In genomic region chr11:69874984-69875673, GRCh38 we compare ENCODE assay signal across 30 cellular contexts. TPM values are rescaled to one million over a fixed set of nuclear protein-coding genes. Genes with fewer than 3 reads are reported as not detected.
DNase-seq lines count a peak whose midpoint lies in the region; ATAC-seq, FAIRE-seq and TF ChIP-seq lines count a peak whose summit lies in the region.
"Had no signal": no experiment of that assay in that cellular context is flagged by ENCODE, and none has a peak within 500 bp of the region (broad histone marks: within the 10 kb centered on the region; RNA-seq: fewer than 3 reads in every experiment).

No MANE protein-coding gene starts in this region.

- no peaks in the 10 kb centered on the region for H3K9me3 ChIP-seq in SK-N-SH
- H3K9me3 ChIP-seq in HepG2 (ENCODE audit: low read length) = no peaks in the 10 kb centered on the region
- H3K9me3 ChIP-seq in sigmoid colon = no peaks in the 10 kb centered on the region
- H3K9me3 ChIP-seq: body of pancreas had no signal

- H3K4me2 ChIP-seq in SK-N-SH (no peak overlapping the region), HepG2 (ENCODE audit: low read depth, low read length) (no peak overlapping the region)
- H3K4me2 ChIP-seq: hepatocyte had no signal

- TF ChIP-seq CTCF in SK-N-SH (IDR thresholded peaks at IDR 0.05) (no peak), HepG2 (CRISPR knock-in tag; IDR thresholded peaks at IDR 0.05) (no peak), sigmoid colon (IDR thresholded peaks at IDR 0.05) (no peak)

- CTCF ChIA-PET in SK-N-SH (lab: Yijun Ruan, JAX) = interaction anchor here (0.9 to 3.0 kb wide), 3 partner anchors 14 to 317 kb away, joined by 3 to 10 read pairs (median 3); no protein-coding TSS in a partner anchor
- CTCF ChIA-PET in HepG2 (lab: Yijun Ruan, JAX; ENCODE audit: low intra/inter-chr PET ratio, low total read pairs) = no interaction called here

- H2AFZ ChIP-seq in SK-N-SH (ENCODE audit: low read depth) (no peak overlapping the region), HepG2 (ENCODE audit: low read length) (no peak overlapping the region)
- H2AFZ ChIP-seq: hepatocyte had no signal

- H3K36me3 ChIP-seq in SK-N-SH (replicated peaks in 1 of 2; ENCODE audit: control insufficient read depth in 1 of 2, insufficient read depth in 2 of 2, low read length in 1 of 2) (no peaks in the 10 kb centered on the region), HepG2 (replicated peaks in 1 of 2; ENCODE audit: control insufficient read depth in 1 of 2, insufficient read depth in 2 of 2, low read length in 2 of 2) (no peaks in the 10 kb centered on the region), sigmoid colon (no peaks in the 10 kb centered on the region)
- H3K36me3 ChIP-seq: esophagus muscularis mucosa had no signal

- FAIRE-seq in HepG2 (lab: Jason Lieb, UNC) = no peak
- FAIRE-seq: frontal cortex had no signal

- TF ChIP-seq RAD21 in SK-N-SH (IDR thresholded peaks at IDR 0.05; ENCODE audit: low read length) = no peak
- no peak for TF ChIP-seq RAD21 in HepG2 (CRISPR knock-in tag; IDR thresholded peaks at IDR 0.05)

- no peak overlapping the region for H3K27ac ChIP-seq in SK-N-SH (ENCODE audit: low read depth in 2 of 2, low read length in 1 of 2)
- no peak overlapping the region for H3K27ac ChIP-seq in HepG2 (ENCODE audit: extremely low read length, insufficient read depth, low read length)
- H3K27ac ChIP-seq in sigmoid colon = no peak overlapping the region
- H3K27ac ChIP-seq: 22Rv1, body of pancreas, esophagus muscularis mucosa, hepatocyte, RWPE1 had no signal

- H3K79me2 ChIP-seq in SK-N-SH (ENCODE audit: insufficient read depth) (no peaks in the 10 kb centered on the region), HepG2 (ENCODE audit: insufficient read depth, low read length) (no peaks in the 10 kb centered on the region)
- H3K79me2 ChIP-seq: hepatocyte had no signal

- in situ Hi-C loops in HepG2 (cut with HindIII; ENCODE audit: extremely low pct_ligation_motif_present, low pct_unique_long_range_greater_than_20kb) = no loop called here

- POLR2A ChIA-PET in SK-N-SH (lab: Yijun Ruan, JAX) = no interaction called here
- POLR2A ChIA-PET in HepG2 (lab: Yijun Ruan, JAX) = no interaction called here

- intact Hi-C loops in HepG2 (cut with micrococcal nuclease; ENCODE audit: unreplicated experiment) = no loop called here
- intact Hi-C loops in sigmoid colon (cut with DNase I) = no loop called here

- no peaks in the 10 kb centered on the region for H3K9me2 ChIP-seq in SK-N-SH

- ATAC-seq in SK-N-SH treated with all-trans-retinoic acid at 6 μM for 48 hours = no peak
- ATAC-seq in HepG2 = no peak
- ATAC-seq: activated naive CD8-positive, alpha-beta T cell treated with anti-CD3 and anti-CD28 coated beads, Interleukin-2, amount 50 U/mL, for 24 hours; body of pancreas had no signal

- H3K9ac ChIP-seq in SK-N-SH = no peak overlapping the region
- no peak overlapping the region for H3K9ac ChIP-seq in HepG2 (ENCODE audit: insufficient read depth, low read depth, low read length)

- TF ChIP-seq EP300 in SK-N-SH (IDR thresholded peaks at IDR 0.05; ENCODE audit: borderline replicate concordance in 1 of 2, low read depth in 1 of 2, low read length in 1 of 2) (no peak), HepG2 (IDR thresholded peaks at IDR 0.05; ENCODE audit: low read depth in 2 of 2, low read length in 2 of 2) (no peak), HepG2 (CRISPR knock-in tag; IDR thresholded peaks at IDR 0.05; ENCODE audit: borderline replicate concordance) (no peak), sigmoid colon (IDR thresholded peaks at IDR 0.05) (no peak)

- H4K20me1 ChIP-seq in SK-N-SH (ENCODE audit: insufficient read depth) (no peaks in the 10 kb centered on the region), HepG2 (ENCODE audit: insufficient read depth, low read length) (no peaks in the 10 kb centered on the region)

- peak; percentile 13 for DNase-seq in SK-N-SH
- peak; percentile 3 for DNase-seq in activated CD8-positive, alpha-beta memory T cell treated with anti-CD3 and anti-CD28 coated beads, Interleukin-2, amount 50 U/mL, for 4 hours
- no peak for DNase-seq in HepG2 (ENCODE audit: low spot score)
- peak; percentile 36 for DNase-seq in sigmoid colon
- no peak for DNase-seq in OCI-M2 (lab: John Stamatoyannopoulos, UW; ENCODE audit: unreplicated experiment)
- DNase-seq in CD1c-positive myeloid dendritic cell (ENCODE audit: extremely low spot score) = no peak
- DNase-seq in GF-D8 (lab: John Stamatoyannopoulos, UW) = no peak
- DNase-seq: activated CD4-positive, alpha-beta T cell treated with anti-CD3 and anti-CD28 coated beads, Interleukin-2, amount 50 U/mL, for 1 hour; activated naive CD8-positive, alpha-beta T cell treated with anti-CD3 and anti-CD28 coated beads, Interleukin-2, amount 50 U/mL, for 24 hours; DMS 273 treated with DMSO at 0.1 percent for 48 hours; HFFc6; immature natural killer cell; NCI-H2081; NCI-H226; NCI-H748 treated with DMSO at 0.1 percent for 48 hours; stimulated activated CD4-positive, alpha-beta T cell treated with anti-CD3 and anti-CD28 coated beads, Interleukin-12 subunit alpha, Interleukin-12 subunit beta, amount 100 ng/mL, for 4 hours; stimulated activated CD4-positive, alpha-beta T cell treated with anti-CD3 and anti-CD28 coated beads, Interleukin-4, amount 100 ng/mL, for 4 hours; stimulated activated naive CD4-positive, alpha-beta T cell had no signal

- WGBS in SK-N-SH (ENCODE audit: low lambda C conversion rate) = 55% methylated on average over 17 of the region's 22 CpGs
- WGBS in HepG2 (ENCODE audit: low lambda C conversion rate) = 32% methylated on average over 12 of the region's 22 CpGs
- 61 to 65% methylated on average over 22 of the region's 22 CpGs for WGBS in sigmoid colon, 2 donors

- H3K27me3 ChIP-seq in SK-N-SH (ENCODE audit: insufficient read depth) (no peaks in the 10 kb centered on the region), HepG2 (ENCODE audit: control insufficient read depth in 1 of 2, insufficient read depth in 2 of 2, low read length in 2 of 2) (peaks cover 13 to 30% of the 10 kb centered on the region in 2 experiments; a peak in 4 of 5 replicates), sigmoid colon (no peaks in the 10 kb centered on the region)
- H3K27me3 ChIP-seq: body of pancreas, hepatocyte had no signal

- H3K4me1 ChIP-seq in SK-N-SH (ENCODE audit: control insufficient read depth in 1 of 2, insufficient read depth in 2 of 2, low read depth in 1 of 2, low read length in 1 of 2) (peaks cover 0 to 9% of the 10 kb centered on the region in 2 experiments; a peak in 1 of 4 replicates), HepG2 (ENCODE audit: insufficient read depth, low read length) (no peaks in the 10 kb centered on the region), sigmoid colon (peaks cover 0 to 4% (median 0%) of the 10 kb centered on the region in 4 donors)
- H3K4me1 ChIP-seq: body of pancreas, esophagus muscularis mucosa had no signal

- H3F3A ChIP-seq in SK-N-SH (replicated peaks; ENCODE audit: insufficient read depth) = no peaks in the 10 kb centered on the region

- no peak overlapping the region for H3K4me3 ChIP-seq in SK-N-SH (ENCODE audit: low read depth in 2 of 2, low read length in 1 of 2)
- H3K4me3 ChIP-seq in HepG2 (replicated peaks in 1 of 3; ENCODE audit: insufficient read depth in 1 of 3, low read depth in 2 of 3, low read length in 3 of 3) = no peak overlapping the region
- no peak overlapping the region for H3K4me3 ChIP-seq in sigmoid colon
- H3K4me3 ChIP-seq: body of pancreas, esophagus muscularis mucosa, hepatocyte had no signal

- BruUV-seq in HepG2 (replicated peaks; lab: Mats Ljungman, UMichigan) = no TSS peak

- TF ChIP-seq POLR2A in HepG2 (IDR thresholded peaks at IDR 0.05; ENCODE audit: insufficient read depth in 1 of 2, low read depth in 2 of 2, low read length in 2 of 2) = no peak
- TF ChIP-seq POLR2A in sigmoid colon (IDR thresholded peaks at IDR 0.05) = no peak

TF ChIP-seq in SK-N-SH, 30 proteins besides CTCF, POLR2A, EP300 and RAD21 (continues in another document):
- TF ChIP-seq NFIC (IDR thresholded peaks at IDR 0.05; ENCODE audit: borderline replicate concordance) = no peak

TF ChIP-seq in SK-N-SH treated with all-trans-retinoic acid at 6 μM for 48 hours, 23 proteins besides CTCF, POLR2A, EP300 and RAD21 (continues in another document):
- TF ChIP-seq ZNF70 (CRISPR knock-in tag; IDR thresholded peaks at IDR 0.05) (no peak), RARB (CRISPR knock-in tag; IDR thresholded peaks at IDR 0.05) (no peak), BACH2 (CRISPR knock-in tag; IDR thresholded peaks at IDR 0.05; ENCODE audit: borderline replicate concordance) (no peak)

TF ChIP-seq in HepG2, 621 proteins besides CTCF, POLR2A, EP300 and RAD21:
- 0 out of 2 replicates have a peak, but pooled peaks have one; percentile 3 for TF ChIP-seq EZH2 (conservative IDR thresholded peaks at IDR 0.05; ENCODE audit: low read depth, low read length)
- no peak for TF ChIP-seq MTF2 (CRISPR knock-in tag; IDR thresholded peaks at IDR 0.05; ENCODE audit: borderline replicate concordance)

RNA-seq across cellular contexts. Expression of gene FGF3, which starts 55.9 kb away (rescaled TPM):
- polyA plus RNA-seq in SK-N-SH (2012; rRNA removed) = not detected in 2 replicates
- not detected in 2 replicates for polyA plus RNA-seq in SK-N-SH (2012; cell fraction: cytosol; rRNA removed)
- polyA plus RNA-seq in SK-N-SH (2012; cell fraction: nucleus; rRNA removed) = not detected in 2 replicates
- not detected in 2 replicates for total RNA-seq in HepG2 (2016; rRNA removed; fragmentation: Illumina TruSeq; extraction: Trizol)
- not detected in 2 replicates for total RNA-seq in HepG2 (2016; cell fraction: cytosol; rRNA removed; fragmentation: Illumina TruSeq; extraction: Trizol; ENCODE audit: low read depth)
- total RNA-seq in HepG2 (2016; cell fraction: insoluble cytoplasmic fraction; rRNA removed; fragmentation: Illumina TruSeq; extraction: Trizol) = not detected in 2 replicates
- total RNA-seq in HepG2 (2016; cell fraction: membrane; rRNA removed; fragmentation: Illumina TruSeq; extraction: Trizol) = not detected in 2 replicates
- not detected in 2 replicates for total RNA-seq in HepG2 (2016; cell fraction: nucleus; rRNA removed; fragmentation: Illumina TruSeq; extraction: Trizol)
- not detected in 2 replicates for polyA plus RNA-seq in HepG2 (2011; rRNA removed)
- polyA plus RNA-seq in HepG2 (2011; cell fraction: cytosol; rRNA removed) = not detected in 2 replicates
- polyA plus RNA-seq in HepG2 (2011; cell fraction: nucleus; rRNA removed) = not detected in 2 replicates
- not detected in 2 replicates for polyA plus RNA-seq in HepG2 (2012)
- not detected in 2 replicates for polyA plus RNA-seq in HepG2 (2016; cell fraction: cytosol; fragmentation: Illumina TruSeq; extraction: Trizol; ENCODE audit: low read depth)
- not detected in 2 replicates for polyA plus RNA-seq in HepG2 (2016; cell fraction: insoluble cytoplasmic fraction; fragmentation: Illumina TruSeq; extraction: Trizol; ENCODE audit: low read depth)
- polyA plus RNA-seq in HepG2 (2016; cell fraction: membrane; fragmentation: Illumina TruSeq; extraction: Trizol; ENCODE audit: low read depth) = not detected in 2 replicates
- not detected in 2 replicates for polyA plus RNA-seq in HepG2 (2016; cell fraction: nucleus; fragmentation: Illumina TruSeq; extraction: Trizol; ENCODE audit: insufficient read depth, low read depth)
- not detected in 2 replicates for polyA minus RNA-seq in HepG2 (2011; rRNA and poly(A)+ RNA removed; ENCODE audit: low replicate concordance)
- polyA minus RNA-seq in HepG2 (2011; cell fraction: cytosol; rRNA and poly(A)+ RNA removed) = not detected in 2 replicates
- polyA minus RNA-seq in HepG2 (2011; cell fraction: nucleus; rRNA and poly(A)+ RNA removed) = not detected in 2 replicates
- total RNA-seq in sigmoid colon = not detected
- not detected for polyA plus RNA-seq in sigmoid colon
- total RNA-seq: body of pancreas; CD4-positive, alpha-beta T cell; esophagus muscularis mucosa; frontal cortex; hepatocyte; HFFc6; lower leg skin; M059J; renal cortical epithelial cell; T-helper 2 cell treated with Interferon-gamma antibody and Interleukin-4, amounts not matched to agents 100 ng/mL and 5 ng/mL, for 36 hours had no signal
- polyA plus RNA-seq: hepatocyte, immature natural killer cell had no signal

Comparison
In these comparisons a context has a peak if more than half of its experiments do, and no peak if none do; other contexts are left out.
1. DNase-seq: peak in SK-N-SH (single experiment), activated CD8-positive, alpha-beta memory T cell treated with anti-CD3 and anti-CD28 coated beads, Interleukin-2, amount 50 U/mL, for 4 hours (single experiment) and sigmoid colon (single experiment); none in HepG2 (single experiment), OCI-M2 (single experiment), CD1c-positive myeloid dendritic cell (single experiment) and GF-D8 (single experiment).